Comparison of ENCODE assay signal across 1 cellular context in the genomic region with DNA sequence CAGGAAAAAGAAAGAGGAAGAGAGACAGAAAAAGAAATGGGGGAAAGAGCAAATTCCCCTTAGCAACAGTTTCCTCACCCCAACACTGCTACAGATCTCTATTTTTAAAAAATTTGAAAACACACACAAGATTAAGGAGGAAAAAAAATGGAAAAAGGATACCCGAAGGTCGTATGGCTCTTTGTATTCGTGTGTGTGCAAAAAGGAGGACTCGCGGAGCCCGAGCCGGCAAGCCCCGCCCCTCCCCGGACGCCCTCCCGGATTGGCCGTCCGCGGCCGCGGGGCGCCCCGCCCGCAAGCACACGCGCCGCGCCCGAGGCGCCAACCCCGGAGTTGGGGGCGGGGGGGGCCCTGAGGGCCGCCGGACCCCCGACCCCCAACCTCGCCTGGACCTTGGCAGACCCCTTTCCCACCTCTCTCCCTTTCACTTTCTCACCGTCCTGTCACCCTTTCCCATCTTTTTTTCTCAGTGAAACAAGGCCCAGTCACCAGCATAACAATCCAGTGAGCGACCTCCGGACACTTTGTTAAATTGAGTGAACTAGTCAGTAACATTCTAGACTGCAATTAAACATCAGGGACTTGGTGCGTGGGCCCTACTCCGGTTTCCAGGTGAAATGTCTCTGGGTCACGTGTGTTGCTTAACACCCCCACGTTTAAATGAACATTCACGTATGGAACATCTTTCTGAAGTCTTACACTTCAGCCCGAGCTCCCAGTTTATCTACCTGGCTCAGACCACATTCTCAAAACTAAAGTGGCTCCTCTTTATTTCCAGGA.
TF ChIP-seq lines count a peak whose summit lies in the region.

A gene with protein sequence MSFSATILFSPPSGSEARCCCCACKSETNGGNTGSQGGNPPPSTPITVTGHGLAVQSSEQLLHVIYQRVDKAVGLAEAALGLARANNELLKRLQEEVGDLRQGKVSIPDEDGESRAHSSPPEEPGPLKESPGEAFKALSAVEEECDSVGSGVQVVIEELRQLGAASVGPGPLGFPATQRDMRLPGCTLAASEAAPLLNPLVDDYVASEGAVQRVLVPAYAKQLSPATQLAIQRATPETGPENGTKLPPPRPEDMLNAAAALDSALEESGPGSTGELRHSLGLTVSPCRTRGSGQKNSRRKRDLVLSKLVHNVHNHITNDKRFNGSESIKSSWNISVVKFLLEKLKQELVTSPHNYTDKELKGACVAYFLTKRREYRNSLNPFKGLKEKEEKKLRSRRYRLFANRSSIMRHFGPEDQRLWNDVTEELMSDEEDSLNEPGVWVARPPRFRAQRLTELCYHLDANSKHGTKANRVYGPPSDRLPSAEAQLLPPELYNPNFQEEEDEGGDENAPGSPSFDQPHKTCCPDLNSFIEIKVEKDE (minus strand): TSS at position 205 of the 780 bp plus-strand sequence. CDS start 11,120 bp downstream, outside the sequence.

TF ChIP-seq in GM12878, 131 proteins besides CTCF, POLR2A, EP300 and RAD21 (continued from another document and continues in another):
- TF ChIP-seq, protein P1, sequence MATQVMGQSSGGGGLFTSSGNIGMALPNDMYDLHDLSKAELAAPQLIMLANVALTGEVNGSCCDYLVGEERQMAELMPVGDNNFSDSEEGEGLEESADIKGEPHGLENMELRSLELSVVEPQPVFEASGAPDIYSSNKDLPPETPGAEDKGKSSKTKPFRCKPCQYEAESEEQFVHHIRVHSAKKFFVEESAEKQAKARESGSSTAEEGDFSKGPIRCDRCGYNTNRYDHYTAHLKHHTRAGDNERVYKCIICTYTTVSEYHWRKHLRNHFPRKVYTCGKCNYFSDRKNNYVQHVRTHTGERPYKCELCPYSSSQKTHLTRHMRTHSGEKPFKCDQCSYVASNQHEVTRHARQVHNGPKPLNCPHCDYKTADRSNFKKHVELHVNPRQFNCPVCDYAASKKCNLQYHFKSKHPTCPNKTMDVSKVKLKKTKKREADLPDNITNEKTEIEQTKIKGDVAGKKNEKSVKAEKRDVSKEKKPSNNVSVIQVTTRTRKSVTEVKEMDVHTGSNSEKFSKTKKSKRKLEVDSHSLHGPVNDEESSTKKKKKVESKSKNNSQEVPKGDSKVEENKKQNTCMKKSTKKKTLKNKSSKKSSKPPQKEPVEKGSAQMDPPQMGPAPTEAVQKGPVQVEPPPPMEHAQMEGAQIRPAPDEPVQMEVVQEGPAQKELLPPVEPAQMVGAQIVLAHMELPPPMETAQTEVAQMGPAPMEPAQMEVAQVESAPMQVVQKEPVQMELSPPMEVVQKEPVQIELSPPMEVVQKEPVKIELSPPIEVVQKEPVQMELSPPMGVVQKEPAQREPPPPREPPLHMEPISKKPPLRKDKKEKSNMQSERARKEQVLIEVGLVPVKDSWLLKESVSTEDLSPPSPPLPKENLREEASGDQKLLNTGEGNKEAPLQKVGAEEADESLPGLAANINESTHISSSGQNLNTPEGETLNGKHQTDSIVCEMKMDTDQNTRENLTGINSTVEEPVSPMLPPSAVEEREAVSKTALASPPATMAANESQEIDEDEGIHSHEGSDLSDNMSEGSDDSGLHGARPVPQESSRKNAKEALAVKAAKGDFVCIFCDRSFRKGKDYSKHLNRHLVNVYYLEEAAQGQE (IDR thresholded peaks at IDR 0.05; ENCODE audit: low read depth, low read length), result no peak
- no peak for TF ChIP-seq GABPA (IDR thresholded peaks at IDR 0.05; ENCODE audit: low read depth)
- 0 out of 2 replicates have a peak, but pooled peaks have one; percentile 63 for TF ChIP-seq DPF2 (IDR thresholded peaks at IDR 0.05)
- TF ChIP-seq NR2F1 (conservative IDR thresholded peaks at IDR 0.05), result peak; percentile 31; the same call in 1 of the 2 replicates
- TF ChIP-seq, protein P2, sequence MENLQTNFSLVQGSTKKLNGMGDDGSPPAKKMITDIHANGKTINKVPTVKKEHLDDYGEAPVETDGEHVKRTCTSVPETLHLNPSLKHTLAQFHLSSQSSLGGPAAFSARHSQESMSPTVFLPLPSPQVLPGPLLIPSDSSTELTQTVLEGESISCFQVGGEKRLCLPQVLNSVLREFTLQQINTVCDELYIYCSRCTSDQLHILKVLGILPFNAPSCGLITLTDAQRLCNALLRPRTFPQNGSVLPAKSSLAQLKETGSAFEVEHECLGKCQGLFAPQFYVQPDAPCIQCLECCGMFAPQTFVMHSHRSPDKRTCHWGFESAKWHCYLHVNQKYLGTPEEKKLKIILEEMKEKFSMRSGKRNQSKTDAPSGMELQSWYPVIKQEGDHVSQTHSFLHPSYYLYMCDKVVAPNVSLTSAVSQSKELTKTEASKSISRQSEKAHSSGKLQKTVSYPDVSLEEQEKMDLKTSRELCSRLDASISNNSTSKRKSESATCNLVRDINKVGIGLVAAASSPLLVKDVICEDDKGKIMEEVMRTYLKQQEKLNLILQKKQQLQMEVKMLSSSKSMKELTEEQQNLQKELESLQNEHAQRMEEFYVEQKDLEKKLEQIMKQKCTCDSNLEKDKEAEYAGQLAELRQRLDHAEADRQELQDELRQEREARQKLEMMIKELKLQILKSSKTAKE (IDR thresholded peaks at IDR 0.05; ENCODE audit: low read depth, poor library complexity, severe bottlenecking), result no peak
- no peak for TF ChIP-seq IRF4 (IDR thresholded peaks at IDR 0.05; ENCODE audit: low read depth, low read length)
- peak; percentile 90 for TF ChIP-seq RAD51 (IDR thresholded peaks at IDR 0.05)
- TF ChIP-seq RB1 (IDR thresholded peaks at IDR 0.05; ENCODE audit: borderline replicate concordance), result peak; percentile 69; the same call in 1 of the 2 replicates
- no peak for TF ChIP-seq SIX5 (IDR thresholded peaks at IDR 0.05; ENCODE audit: low read depth, low read length, severe bottlenecking)
- TF ChIP-seq STAT1 (conservative IDR thresholded peaks at IDR 0.05), result peak; percentile 30; the same call in 1 of the 2 replicates
- TF ChIP-seq GATAD2B (conservative IDR thresholded peaks at IDR 0.05; ENCODE audit: low read depth), result peak; percentile 84
- peak; percentile 76 for TF ChIP-seq LARP7 (IDR thresholded peaks at IDR 0.05)
- TF ChIP-seq, protein P3, sequence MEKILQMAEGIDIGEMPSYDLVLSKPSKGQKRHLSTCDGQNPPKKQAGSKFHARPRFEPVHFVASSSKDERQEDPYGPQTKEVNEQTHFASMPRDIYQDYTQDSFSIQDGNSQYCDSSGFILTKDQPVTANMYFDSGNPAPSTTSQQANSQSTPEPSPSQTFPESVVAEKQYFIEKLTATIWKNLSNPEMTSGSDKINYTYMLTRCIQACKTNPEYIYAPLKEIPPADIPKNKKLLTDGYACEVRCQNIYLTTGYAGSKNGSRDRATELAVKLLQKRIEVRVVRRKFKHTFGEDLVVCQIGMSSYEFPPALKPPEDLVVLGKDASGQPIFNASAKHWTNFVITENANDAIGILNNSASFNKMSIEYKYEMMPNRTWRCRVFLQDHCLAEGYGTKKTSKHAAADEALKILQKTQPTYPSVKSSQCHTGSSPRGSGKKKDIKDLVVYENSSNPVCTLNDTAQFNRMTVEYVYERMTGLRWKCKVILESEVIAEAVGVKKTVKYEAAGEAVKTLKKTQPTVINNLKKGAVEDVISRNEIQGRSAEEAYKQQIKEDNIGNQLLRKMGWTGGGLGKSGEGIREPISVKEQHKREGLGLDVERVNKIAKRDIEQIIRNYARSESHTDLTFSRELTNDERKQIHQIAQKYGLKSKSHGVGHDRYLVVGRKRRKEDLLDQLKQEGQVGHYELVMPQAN (conservative IDR thresholded peaks at IDR 0.05), result 0 out of 2 replicates have a peak, but pooled peaks have one; percentile 49
- no peak for TF ChIP-seq MTA3 (IDR thresholded peaks at IDR 0.05; ENCODE audit: borderline replicate concordance, low read length)
- no peak for TF ChIP-seq RCOR1 (conservative IDR thresholded peaks at IDR 0.05; ENCODE audit: low read depth, low read length)
- TF ChIP-seq NFYA (IDR thresholded peaks at IDR 0.05; ENCODE audit: borderline replicate concordance, low read depth, low read length), result no peak
- TF ChIP-seq FOS (IDR thresholded peaks at IDR 0.05; ENCODE audit: borderline replicate concordance, extremely low read depth, insufficient read length), result no peak
- peak; percentile 42; the same call in 1 of the 2 replicates for TF ChIP-seq CHD2 (IDR thresholded peaks at IDR 0.05; ENCODE audit: borderline replicate concordance, low read depth, low read length)
- TF ChIP-seq, protein P4, sequence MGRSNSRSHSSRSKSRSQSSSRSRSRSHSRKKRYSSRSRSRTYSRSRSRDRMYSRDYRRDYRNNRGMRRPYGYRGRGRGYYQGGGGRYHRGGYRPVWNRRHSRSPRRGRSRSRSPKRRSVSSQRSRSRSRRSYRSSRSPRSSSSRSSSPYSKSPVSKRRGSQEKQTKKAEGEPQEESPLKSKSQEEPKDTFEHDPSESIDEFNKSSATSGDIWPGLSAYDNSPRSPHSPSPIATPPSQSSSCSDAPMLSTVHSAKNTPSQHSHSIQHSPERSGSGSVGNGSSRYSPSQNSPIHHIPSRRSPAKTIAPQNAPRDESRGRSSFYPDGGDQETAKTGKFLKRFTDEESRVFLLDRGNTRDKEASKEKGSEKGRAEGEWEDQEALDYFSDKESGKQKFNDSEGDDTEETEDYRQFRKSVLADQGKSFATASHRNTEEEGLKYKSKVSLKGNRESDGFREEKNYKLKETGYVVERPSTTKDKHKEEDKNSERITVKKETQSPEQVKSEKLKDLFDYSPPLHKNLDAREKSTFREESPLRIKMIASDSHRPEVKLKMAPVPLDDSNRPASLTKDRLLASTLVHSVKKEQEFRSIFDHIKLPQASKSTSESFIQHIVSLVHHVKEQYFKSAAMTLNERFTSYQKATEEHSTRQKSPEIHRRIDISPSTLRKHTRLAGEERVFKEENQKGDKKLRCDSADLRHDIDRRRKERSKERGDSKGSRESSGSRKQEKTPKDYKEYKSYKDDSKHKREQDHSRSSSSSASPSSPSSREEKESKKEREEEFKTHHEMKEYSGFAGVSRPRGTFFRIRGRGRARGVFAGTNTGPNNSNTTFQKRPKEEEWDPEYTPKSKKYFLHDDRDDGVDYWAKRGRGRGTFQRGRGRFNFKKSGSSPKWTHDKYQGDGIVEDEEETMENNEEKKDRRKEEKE (IDR thresholded peaks at IDR 0.05), result no peak
- no peak for TF ChIP-seq POLR2AphosphoS2 (IDR thresholded peaks at IDR 0.05; ENCODE audit: low read depth, low read length)
- peak; percentile 9 for TF ChIP-seq RELA (IDR thresholded peaks at IDR 0.05; ENCODE audit: borderline replicate concordance, partially characterized antibody)
- TF ChIP-seq TARDBP (IDR thresholded peaks at IDR 0.05; ENCODE audit: borderline replicate concordance), result no peak
- TF ChIP-seq, protein P5, sequence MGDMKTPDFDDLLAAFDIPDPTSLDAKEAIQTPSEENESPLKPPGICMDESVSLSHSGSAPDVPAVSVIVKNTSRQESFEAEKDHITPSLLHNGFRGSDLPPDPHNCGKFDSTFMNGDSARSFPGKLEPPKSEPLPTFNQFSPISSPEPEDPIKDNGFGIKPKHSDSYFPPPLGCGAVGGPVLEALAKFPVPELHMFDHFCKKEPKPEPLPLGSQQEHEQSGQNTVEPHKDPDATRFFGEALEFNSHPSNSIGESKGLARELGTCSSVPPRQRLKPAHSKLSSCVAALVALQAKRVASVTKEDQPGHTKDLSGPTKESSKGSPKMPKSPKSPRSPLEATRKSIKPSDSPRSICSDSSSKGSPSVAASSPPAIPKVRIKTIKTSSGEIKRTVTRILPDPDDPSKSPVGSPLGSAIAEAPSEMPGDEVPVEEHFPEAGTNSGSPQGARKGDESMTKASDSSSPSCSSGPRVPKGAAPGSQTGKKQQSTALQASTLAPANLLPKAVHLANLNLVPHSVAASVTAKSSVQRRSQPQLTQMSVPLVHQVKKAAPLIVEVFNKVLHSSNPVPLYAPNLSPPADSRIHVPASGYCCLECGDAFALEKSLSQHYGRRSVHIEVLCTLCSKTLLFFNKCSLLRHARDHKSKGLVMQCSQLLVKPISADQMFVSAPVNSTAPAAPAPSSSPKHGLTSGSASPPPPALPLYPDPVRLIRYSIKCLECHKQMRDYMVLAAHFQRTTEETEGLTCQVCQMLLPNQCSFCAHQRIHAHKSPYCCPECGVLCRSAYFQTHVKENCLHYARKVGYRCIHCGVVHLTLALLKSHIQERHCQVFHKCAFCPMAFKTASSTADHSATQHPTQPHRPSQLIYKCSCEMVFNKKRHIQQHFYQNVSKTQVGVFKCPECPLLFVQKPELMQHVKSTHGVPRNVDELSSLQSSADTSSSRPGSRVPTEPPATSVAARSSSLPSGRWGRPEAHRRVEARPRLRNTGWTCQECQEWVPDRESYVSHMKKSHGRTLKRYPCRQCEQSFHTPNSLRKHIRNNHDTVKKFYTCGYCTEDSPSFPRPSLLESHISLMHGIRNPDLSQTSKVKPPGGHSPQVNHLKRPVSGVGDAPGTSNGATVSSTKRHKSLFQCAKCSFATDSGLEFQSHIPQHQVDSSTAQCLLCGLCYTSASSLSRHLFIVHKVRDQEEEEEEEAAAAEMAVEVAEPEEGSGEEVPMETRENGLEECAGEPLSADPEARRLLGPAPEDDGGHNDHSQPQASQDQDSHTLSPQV (IDR thresholded peaks at IDR 0.05), result peak; percentile 42; the same call in 1 of the 2 replicates
- TF ChIP-seq, protein P6, sequence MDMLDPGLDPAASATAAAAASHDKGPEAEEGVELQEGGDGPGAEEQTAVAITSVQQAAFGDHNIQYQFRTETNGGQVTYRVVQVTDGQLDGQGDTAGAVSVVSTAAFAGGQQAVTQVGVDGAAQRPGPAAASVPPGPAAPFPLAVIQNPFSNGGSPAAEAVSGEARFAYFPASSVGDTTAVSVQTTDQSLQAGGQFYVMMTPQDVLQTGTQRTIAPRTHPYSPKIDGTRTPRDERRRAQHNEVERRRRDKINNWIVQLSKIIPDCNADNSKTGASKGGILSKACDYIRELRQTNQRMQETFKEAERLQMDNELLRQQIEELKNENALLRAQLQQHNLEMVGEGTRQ (IDR thresholded peaks at IDR 0.05; ENCODE audit: borderline replicate concordance, low read depth, low read length), result peak; percentile 10; the same call in 1 of the 2 replicates
- TF ChIP-seq, protein P7, sequence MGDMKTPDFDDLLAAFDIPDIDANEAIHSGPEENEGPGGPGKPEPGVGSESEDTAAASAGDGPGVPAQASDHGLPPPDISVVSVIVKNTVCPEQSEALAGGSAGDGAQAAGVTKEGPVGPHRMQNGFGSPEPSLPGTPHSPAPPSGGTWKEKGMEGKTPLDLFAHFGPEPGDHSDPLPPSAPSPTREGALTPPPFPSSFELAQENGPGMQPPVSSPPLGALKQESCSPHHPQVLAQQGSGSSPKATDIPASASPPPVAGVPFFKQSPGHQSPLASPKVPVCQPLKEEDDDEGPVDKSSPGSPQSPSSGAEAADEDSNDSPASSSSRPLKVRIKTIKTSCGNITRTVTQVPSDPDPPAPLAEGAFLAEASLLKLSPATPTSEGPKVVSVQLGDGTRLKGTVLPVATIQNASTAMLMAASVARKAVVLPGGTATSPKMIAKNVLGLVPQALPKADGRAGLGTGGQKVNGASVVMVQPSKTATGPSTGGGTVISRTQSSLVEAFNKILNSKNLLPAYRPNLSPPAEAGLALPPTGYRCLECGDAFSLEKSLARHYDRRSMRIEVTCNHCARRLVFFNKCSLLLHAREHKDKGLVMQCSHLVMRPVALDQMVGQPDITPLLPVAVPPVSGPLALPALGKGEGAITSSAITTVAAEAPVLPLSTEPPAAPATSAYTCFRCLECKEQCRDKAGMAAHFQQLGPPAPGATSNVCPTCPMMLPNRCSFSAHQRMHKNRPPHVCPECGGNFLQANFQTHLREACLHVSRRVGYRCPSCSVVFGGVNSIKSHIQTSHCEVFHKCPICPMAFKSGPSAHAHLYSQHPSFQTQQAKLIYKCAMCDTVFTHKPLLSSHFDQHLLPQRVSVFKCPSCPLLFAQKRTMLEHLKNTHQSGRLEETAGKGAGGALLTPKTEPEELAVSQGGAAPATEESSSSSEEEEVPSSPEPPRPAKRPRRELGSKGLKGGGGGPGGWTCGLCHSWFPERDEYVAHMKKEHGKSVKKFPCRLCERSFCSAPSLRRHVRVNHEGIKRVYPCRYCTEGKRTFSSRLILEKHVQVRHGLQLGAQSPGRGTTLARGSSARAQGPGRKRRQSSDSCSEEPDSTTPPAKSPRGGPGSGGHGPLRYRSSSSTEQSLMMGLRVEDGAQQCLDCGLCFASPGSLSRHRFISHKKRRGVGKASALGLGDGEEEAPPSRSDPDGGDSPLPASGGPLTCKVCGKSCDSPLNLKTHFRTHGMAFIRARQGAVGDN (IDR thresholded peaks at IDR 0.05), result peak; percentile 69
- TF ChIP-seq STAT3 (IDR thresholded peaks at IDR 0.05; ENCODE audit: low read depth, low read length), result no peak
- 0 out of 2 replicates have a peak, but pooled peaks have one; percentile 27 for TF ChIP-seq NR2C1 (IDR thresholded peaks at IDR 0.05)
- peak; percentile 99; the same call in 1 of the 2 replicates for TF ChIP-seq PAX8 (IDR thresholded peaks at IDR 0.05)
